25 cellular contexts compared by ENCODE assay signal in genomic region chr9:126119731-126120130, GRCh38.
"Had no signal": no experiment of that assay in that cellular context is flagged by ENCODE, and none has a peak within 500 bp of the region (broad histone marks: within the 10 kb centered on the region; RNA-seq: fewer than 3 reads in every experiment).

No MANE protein-coding gene starts in this region.

- H3K9me3 ChIP-seq: colonic mucosa, esophagus squamous epithelium had no signal

- H3K36me3 Mint-ChIP-seq: activated naive CD8-positive, alpha-beta T cell; T-cell had no signal

- H3K27ac ChIP-seq: brain microvascular endothelial cell, colonic mucosa, epithelial cell of prostate, esophagus squamous epithelium, WERI-Rb-1 had no signal

- ATAC-seq: activated CD4-positive, CD25-positive, alpha-beta regulatory T cell treated with anti-CD3 and anti-CD28 coated beads, Interleukin-2, amount 50 U/mL, for 24 hours; activated T-cell treated with anti-CD3 and anti-CD28 coated beads, Interleukin-2, amount 50 U/mL, for 4 hours; activated T-helper 17 cell treated with anti-CD3 and anti-CD28 coated beads, Interleukin-2, amount 50 U/mL, for 72 hours; T-cell had no signal

- H3K9me3 Mint-ChIP-seq: activated B cell treated with CpG ODN at 0.5 μM for 24 hours; activated T-cell treated with anti-CD3 and anti-CD28 coated beads, Interleukin-2, amount 50 U/mL, for 4 hours; activated T-helper 17 cell treated with anti-CD3 and anti-CD28 coated beads, Interleukin-2, amount 50 U/mL, for 72 hours; T-cell; T-helper 1 cell treated with Interleukin-12 subunit alpha and Interleukin-12 subunit beta and Interleukin-4 antibody, amounts not matched to agents 30 μg/mL and 1 μg/mL, for 36 hours had no signal

- H3K4me1 Mint-ChIP-seq: activated B cell treated with CpG ODN at 0.5 μM for 24 hours; activated T-helper 17 cell treated with anti-CD3 and anti-CD28 coated beads, Interleukin-2, amount 50 U/mL, for 72 hours; T-cell had no signal

- H3K4me3 ChIP-seq: colonic mucosa, esophagus squamous epithelium had no signal

- H3K4me1 ChIP-seq: colonic mucosa, esophagus squamous epithelium had no signal

- H3K4me3 Mint-ChIP-seq: activated B cell treated with CpG ODN at 0.5 μM for 24 hours; activated naive CD8-positive, alpha-beta T cell; activated T-cell treated with anti-CD3 and anti-CD28 coated beads, Interleukin-2, amount 50 U/mL, for 4 hours; activated T-helper 17 cell treated with anti-CD3 and anti-CD28 coated beads, Interleukin-2, amount 50 U/mL, for 72 hours; T-cell; T-helper 1 cell treated with Interleukin-12 subunit alpha and Interleukin-12 subunit beta and Interleukin-4 antibody, amounts not matched to agents 30 μg/mL and 1 μg/mL, for 36 hours had no signal

- H3K36me3 ChIP-seq: brain microvascular endothelial cell, colonic mucosa, esophagus squamous epithelium, WERI-Rb-1 had no signal

- H3K27me3 ChIP-seq: brain microvascular endothelial cell, colonic mucosa had no signal

- DNase-seq: activated B cell treated with CpG ODN at 0.5 μM for 24 hours; activated CD4-positive, alpha-beta T cell treated with anti-CD3 and anti-CD28 coated beads for 48 hours; activated CD4-positive, alpha-beta T cell treated with anti-CD3 and anti-CD28 coated beads, Interleukin-2, amount 50 U/mL, for 1 hour; activated CD4-positive, alpha-beta T cell treated with anti-CD3 and anti-CD28 coated beads, Interleukin-2, amount 50 U/mL, for 48 hours; activated effector memory CD4-positive, alpha-beta T cell treated with Interleukin-2 at 50 U/mL for 16 hours; activated gamma-delta T cell treated with Interleukin-2 at 50 U/mL for 16 hours; activated naive CD4-positive, alpha-beta T cell treated with anti-CD3 and anti-CD28 coated beads, Interleukin-2, amount 50 U/mL, for 16 hours; activated naive CD4-positive, alpha-beta T cell treated with Interleukin-2 at 50 U/mL for 16 hours; activated T-cell treated with anti-CD3 and anti-CD28 coated beads, Interleukin-2, amount 50 U/mL, for 4 hours; amniotic stem cell; anterior cingulate cortex; brain microvascular endothelial cell; cerebellar nuclear complex; colonic mucosa; effector CD8-positive, alpha-beta T cell; esophagus squamous epithelium; SW 1271; T-cell; T1000; WERI-Rb-1 had no signal

- H3K27ac Mint-ChIP-seq: activated B cell treated with CpG ODN at 0.5 μM for 24 hours; activated naive CD8-positive, alpha-beta T cell; activated T-helper 17 cell treated with anti-CD3 and anti-CD28 coated beads, Interleukin-2, amount 50 U/mL, for 72 hours; T-cell; T-helper 1 cell treated with Interleukin-12 subunit alpha and Interleukin-12 subunit beta and Interleukin-4 antibody, amounts not matched to agents 30 μg/mL and 1 μg/mL, for 36 hours had no signal
